ENCODE assay signal across 1 cellular context in genomic region chr17:45086865-45087495, GRCh38.
TF ChIP-seq lines count a peak whose summit lies in the region.

No MANE protein-coding gene starts in this region.

TF ChIP-seq in liver, 16 proteins besides CTCF, POLR2A, EP300 and RAD21:
- TF ChIP-seq FOXA2 (IDR thresholded peaks at IDR 0.05) (peak; percentile 68), ZBTB33 (IDR thresholded peaks at IDR 0.05) (peak; percentile 70), REST (IDR thresholded peaks at IDR 0.05) (peak; percentile 79), HNF4A (conservative IDR thresholded peaks at IDR 0.05) (peak; percentile 93 to 96), JUND (IDR thresholded peaks at IDR 0.05) (peak; percentile 43 to 83), YY1 (IDR thresholded peaks at IDR 0.05) (peak; percentile 78), FOXA1 (IDR thresholded peaks at IDR 0.05) (peak; percentile 69), HNF4G (IDR thresholded peaks at IDR 0.05) (peak; percentile 84), SP1 (IDR thresholded peaks at IDR 0.05) (peak; percentile 87), MAX (IDR thresholded peaks at IDR 0.05) (peak; percentile 92), EGR1 (IDR thresholded peaks at IDR 0.05; ENCODE audit: low read depth in 2 of 2) (peak in 1 of 2 donors; percentile 61), GABPA (IDR thresholded peaks at IDR 0.05 in 1 of 2, conservative IDR thresholded peaks at IDR 0.05 in 1 of 2) (peak in 1 of 2 donors; percentile 56), RXRA (IDR thresholded peaks at IDR 0.05) (peak; percentile 64 to 81), ATF3 (IDR thresholded peaks at IDR 0.05) (no peak), NR2F2 (IDR thresholded peaks at IDR 0.05) (no peak), TAF1 (conservative IDR thresholded peaks at IDR 0.05) (no peak)
